In genomic region chr7:151570366-151570915, GRCh38 we compare ENCODE assay signal across 10 cellular contexts. TPM values are rescaled to one million over a fixed set of nuclear protein-coding genes. Genes with fewer than 3 reads are reported as not detected.
A peak's percentile ranks its signal among the peaks of the same experiment; 100 is the strongest.
DNase-seq lines count a peak whose midpoint lies in the region; ATAC-seq and TF ChIP-seq lines count a peak whose summit lies in the region.
"Had no signal": no experiment of that assay in that cellular context is flagged by ENCODE, and none has a peak within 500 bp of the region (broad histone marks: within the 10 kb centered on the region; RNA-seq: fewer than 3 reads in every experiment).

No MANE protein-coding gene starts in this region.

- CTCF ChIA-PET in activated CD8-positive, alpha-beta T cell treated with anti-CD3 and anti-CD28 coated beads for 36 hours (lab: Charles Lee) = interaction anchor here (0.7 to 1.0 kb wide), 2 partner anchors 176 to 189 kb away, joined by 4 to 8 read pairs; no protein-coding TSS in a partner anchor
- CTCF ChIA-PET in activated CD8-positive, alpha-beta T cell treated with anti-CD3 and anti-CD28 coated beads, Interleukin-2, amount 10 ng/mL, durations not matched to agents 7 days and 5 days (lab: Charles Lee) = interaction anchor here (0.8 to 1.4 kb wide), 2 partner anchors 189 to 213 kb away, joined by 3 read pairs; no protein-coding TSS in a partner anchor

- no peaks in the 10 kb centered on the region for H3K9me3 Mint-ChIP-seq in activated CD8-positive, alpha-beta T cell treated with anti-CD3 and anti-CD28 coated beads for 36 hours
- H3K9me3 Mint-ChIP-seq in activated CD8-positive, alpha-beta T cell treated with anti-CD3 and anti-CD28 coated beads, Interleukin-2, amount 10 ng/mL, durations not matched to agents 7 days and 5 days (ENCODE audit: insufficient read depth) = no peaks in the 10 kb centered on the region

- peak; percentile 50 for TF ChIP-seq CTCF in activated CD8-positive, alpha-beta T cell treated with anti-CD3 and anti-CD28 coated beads for 36 hours (IDR thresholded peaks at IDR 0.05)
- TF ChIP-seq CTCF in OCI-LY1 (IDR thresholded peaks at IDR 0.05; ENCODE audit: low read length) = peak; percentile 40
- peak; percentile 37 to 50 (median 50) for TF ChIP-seq CTCF in esophagus muscularis mucosa (IDR thresholded peaks at IDR 0.05)
- peak in 2 of 3 experiments; percentile 6 to 36 for TF ChIP-seq CTCF in testis (IDR thresholded peaks at IDR 0.05)

- peaks cover 3% of the 10 kb centered on the region for H3K36me3 Mint-ChIP-seq in activated CD8-positive, alpha-beta T cell treated with anti-CD3 and anti-CD28 coated beads for 36 hours (ENCODE audit: low read depth)
- peaks cover 2% of the 10 kb centered on the region for H3K36me3 Mint-ChIP-seq in activated CD8-positive, alpha-beta T cell treated with anti-CD3 and anti-CD28 coated beads, Interleukin-2, amount 10 ng/mL, durations not matched to agents 7 days and 5 days (ENCODE audit: low read depth)

- H3K4me3 Mint-ChIP-seq in activated CD8-positive, alpha-beta T cell treated with anti-CD3 and anti-CD28 coated beads for 36 hours = no peak overlapping the region
- H3K4me3 Mint-ChIP-seq in activated CD8-positive, alpha-beta T cell treated with anti-CD3 and anti-CD28 coated beads, Interleukin-2, amount 10 ng/mL, durations not matched to agents 7 days and 5 days = no peak overlapping the region

- H4K20me1 ChIP-seq in OCI-LY1 (ENCODE audit: insufficient read depth, low read length) = no peaks in the 10 kb centered on the region

- TF ChIP-seq EP300 in esophagus muscularis mucosa (IDR thresholded peaks at IDR 0.05) = no peak

- intact Hi-C loops in activated CD8-positive, alpha-beta T cell treated with anti-CD3 and anti-CD28 coated beads for 36 hours (cut with micrococcal nuclease) = no loop called here
- intact Hi-C loops in esophagus muscularis mucosa (cut with DNase I) = loop anchor here (5.0 kb wide), 1 partner anchor 187 kb away; no protein-coding TSS in a partner anchor
- intact Hi-C loops in testis (cut with DNase I; ENCODE audit: low total_unique reads) = no loop called here
- intact Hi-C loops in head of caudate nucleus (cut with DNase I) = no loop called here

- no peak overlapping the region for H3K9ac ChIP-seq in OCI-LY1 (ENCODE audit: low read length)

- TF ChIP-seq POLR2A in esophagus muscularis mucosa (IDR thresholded peaks at IDR 0.05; ENCODE audit: low read depth) (no peak), testis (IDR thresholded peaks at IDR 0.05) (no peak)

- H3K36me3 ChIP-seq in OCI-LY1 (ENCODE audit: insufficient read depth, low read length) = no peaks in the 10 kb centered on the region
- peaks cover 10 to 31% (median 23%) of the 10 kb centered on the region in 4 donors for H3K36me3 ChIP-seq in esophagus muscularis mucosa
- no peaks in the 10 kb centered on the region for H3K36me3 ChIP-seq in testis (ENCODE audit: low read depth, missing control alignments)

- H3K27me3 Mint-ChIP-seq in activated CD8-positive, alpha-beta T cell treated with anti-CD3 and anti-CD28 coated beads for 36 hours = no peaks in the 10 kb centered on the region
- H3K27me3 Mint-ChIP-seq in activated CD8-positive, alpha-beta T cell treated with anti-CD3 and anti-CD28 coated beads, Interleukin-2, amount 10 ng/mL, durations not matched to agents 7 days and 5 days (ENCODE audit: low read depth) = no peaks in the 10 kb centered on the region

- no peak for ATAC-seq in activated CD8-positive, alpha-beta T cell treated with anti-CD3 and anti-CD28 coated beads for 36 hours
- no peak for ATAC-seq in activated CD8-positive, alpha-beta T cell treated with anti-CD3 and anti-CD28 coated beads, Interleukin-2, amount 10 ng/mL, durations not matched to agents 7 days and 5 days
- ATAC-seq in GM19467 (IDR thresholded peaks at IDR 0.05; ENCODE audit: unreplicated experiment) = no peak

- H3K79me2 ChIP-seq in OCI-LY1 (ENCODE audit: insufficient read depth, low read length) = no peaks in the 10 kb centered on the region

- H3K4me1 ChIP-seq in OCI-LY1 (ENCODE audit: insufficient read depth, low read length, severe bottlenecking) = no peaks in the 10 kb centered on the region
- H3K4me1 ChIP-seq in esophagus muscularis mucosa = peaks cover 5 to 24% (median 17%) of the 10 kb centered on the region in 4 donors
- H3K4me1 ChIP-seq in testis = no peaks in the 10 kb centered on the region

- H3F3A ChIP-seq in OCI-LY1 (ENCODE audit: insufficient read depth, low read length) = no peaks in the 10 kb centered on the region

- H3K27me3 ChIP-seq in OCI-LY1 (ENCODE audit: insufficient read depth, low read length) (no peaks in the 10 kb centered on the region), esophagus muscularis mucosa (no peaks in the 10 kb centered on the region), testis (no peaks in the 10 kb centered on the region)

- no peak overlapping the region for H2AFZ ChIP-seq in OCI-LY1 (ENCODE audit: low read length)

- H3K9me3 ChIP-seq in OCI-LY1 (ENCODE audit: low read length) (no peaks in the 10 kb centered on the region), esophagus muscularis mucosa (no peaks in the 10 kb centered on the region), testis (no peaks in the 10 kb centered on the region)

- H3K4me3 ChIP-seq in OCI-LY1 (ENCODE audit: low read depth, low read length, poor library complexity, severe bottlenecking) = no peak overlapping the region
- no peak overlapping the region for H3K4me3 ChIP-seq in esophagus muscularis mucosa
- no peak overlapping the region for H3K4me3 ChIP-seq in testis

- H3K27ac ChIP-seq in OCI-LY1 (ENCODE audit: low read depth, low read length, poor library complexity, severe bottlenecking) = no peak overlapping the region
- H3K27ac ChIP-seq in esophagus muscularis mucosa (replicated peaks in 1 of 4) = no peak overlapping the region
- H3K27ac ChIP-seq in testis = no peak overlapping the region

- no peak overlapping the region for H3K27ac Mint-ChIP-seq in activated CD8-positive, alpha-beta T cell treated with anti-CD3 and anti-CD28 coated beads for 36 hours
- H3K27ac Mint-ChIP-seq in activated CD8-positive, alpha-beta T cell treated with anti-CD3 and anti-CD28 coated beads, Interleukin-2, amount 10 ng/mL, durations not matched to agents 7 days and 5 days = no peak overlapping the region

- POLR2A ChIA-PET in activated CD8-positive, alpha-beta T cell treated with anti-CD3 and anti-CD28 coated beads for 36 hours (lab: Charles Lee) = no interaction called here
- POLR2A ChIA-PET in activated CD8-positive, alpha-beta T cell treated with anti-CD3 and anti-CD28 coated beads, Interleukin-2, amount 10 ng/mL, durations not matched to agents 7 days and 5 days (lab: Charles Lee) = no interaction called here

- DNase-seq in activated CD8-positive, alpha-beta T cell treated with anti-CD3 and anti-CD28 coated beads for 36 hours = no peak
- no peak for DNase-seq in activated CD8-positive, alpha-beta T cell treated with anti-CD3 and anti-CD28 coated beads, Interleukin-2, amount 10 ng/mL, durations not matched to agents 7 days and 5 days
- DNase-seq in esophagus muscularis mucosa (ENCODE audit: extremely low spot score) = no peak
- no peak for DNase-seq in testis
- no peak for DNase-seq in head of caudate nucleus
- DNase-seq in iPS-NIHi11 (ENCODE audit: low spot score) = no peak
- DNase-seq: activated naive CD4-positive, alpha-beta T cell treated with anti-CD3 and anti-CD28 coated beads, Interleukin-2, amount 50 U/mL, for 16 hours; T-helper 1 cell had no signal

- no peaks in the 10 kb centered on the region for H3K9me2 ChIP-seq in OCI-LY1 (ENCODE audit: low read depth, low read length)

- H3K4me1 Mint-ChIP-seq in activated CD8-positive, alpha-beta T cell treated with anti-CD3 and anti-CD28 coated beads for 36 hours (ENCODE audit: low read depth) = no peaks in the 10 kb centered on the region
- H3K4me1 Mint-ChIP-seq in activated CD8-positive, alpha-beta T cell treated with anti-CD3 and anti-CD28 coated beads, Interleukin-2, amount 10 ng/mL, durations not matched to agents 7 days and 5 days (ENCODE audit: low read depth) = no peaks in the 10 kb centered on the region

- H3K4me2 ChIP-seq in OCI-LY1 (ENCODE audit: low read length) = no peak overlapping the region

RNA-seq across cellular contexts. Expression of gene RHEB, which starts 50.7 kb away (rescaled TPM):
- total RNA-seq in activated CD8-positive, alpha-beta T cell treated with anti-CD3 and anti-CD28 coated beads for 36 hours = 10 to 100 TPM; 42.0 to 42.6 TPM
- total RNA-seq in activated CD8-positive, alpha-beta T cell treated with anti-CD3 and anti-CD28 coated beads, Interleukin-2, amount 10 ng/mL, durations not matched to agents 7 days and 5 days = 10 to 100 TPM; 81.1 to 90.3 TPM
- total RNA-seq in esophagus muscularis mucosa = 100 to 1,000 TPM in 3 of 4 donors, 10 to 100 TPM in 1; 98.5 to 187 (median 163) TPM
- 10 to 100 TPM; 59.4 to 74.6 TPM for total RNA-seq in testis
- polyA plus RNA-seq in testis (ENCODE audit: insufficient read depth, low read depth, low replicate concordance) = 88.1 TPM
